In genomic region chr6:20403766-20404640, GRCh38 we compare ENCODE assay signal across 8 cellular contexts. TPM values are rescaled to one million over a fixed set of nuclear protein-coding genes. Genes with fewer than 3 reads are reported as not detected.
A peak's percentile ranks its signal among the peaks of the same experiment; 100 is the strongest.
DNase-seq lines count a peak whose midpoint lies in the region; ATAC-seq and TF ChIP-seq lines count a peak whose summit lies in the region.

No MANE protein-coding gene starts in this region.

- no peaks in the 10 kb centered on the region for H3K36me3 ChIP-seq in CD8-positive, alpha-beta T cell (ENCODE audit: insufficient read depth, low read length)

- no peaks in the 10 kb centered on the region for H3K27me3 Mint-ChIP-seq in CD8-positive, alpha-beta T cell (ENCODE audit: low read depth)
- no peaks in the 10 kb centered on the region for H3K27me3 Mint-ChIP-seq in chondrocyte (ENCODE audit: low read depth)

- TF ChIP-seq CTCF in CD8-positive, alpha-beta T cell (IDR thresholded peaks at IDR 0.05), result no peak
- TF ChIP-seq CTCF in chondrocyte (IDR thresholded peaks at IDR 0.05), result no peak

- CTCF ChIA-PET in CD8-positive, alpha-beta T cell (lab: Charles Lee), result interaction anchor here (0.8 to 5.2 kb wide), 50 partner anchors 10 to 312 kb away, joined by 3 to 64 read pairs (median 5); partner anchors contain the start of gene CDKAL1

- peak; percentile 16 to 74 (median 55) for DNase-seq in CD8-positive, alpha-beta T cell
- DNase-seq in HCEC 1CT, result peak; percentile 71
- DNase-seq in NCI-H1694 treated with DMSO at 0.1 percent for 48 hours (lab: John Stamatoyannopoulos, UW), result peak; percentile 55
- DNase-seq in activated CD4-positive, alpha-beta T cell treated with anti-CD3 and anti-CD28 coated beads for 1 hour, result peak; percentile 30
- no peak for DNase-seq in chondrocyte (ENCODE audit: low spot score)
- peak; percentile 86 to 92 for DNase-seq in lung microvascular endothelial cell (ENCODE audit: low read depth in 2 of 2)
- peak; percentile 46 for DNase-seq in stimulated activated CD8-positive, alpha-beta memory T cell treated with anti-CD3 and anti-CD28 coated beads, Interleukin-15, amount 100 ng/mL, for 24 hours (ENCODE audit: low read depth)

- intact Hi-C loops in CD8-positive, alpha-beta T cell (cut with DNase I, micrococcal nuclease), result loop anchor here (1.0 to 5.0 kb wide), 7 partner anchors 33 to 1188 kb away; partner anchors contain the start of genes CDKAL1 (in 1 of the 2) and SOX4 (in 1 of the 2)

- H3K27ac ChIP-seq in CD8-positive, alpha-beta T cell (ENCODE audit: low read depth, low read length), result peak overlapping the region; percentile 63

- H3K27me3 ChIP-seq in CD8-positive, alpha-beta T cell (ENCODE audit: insufficient read depth, low read length), result no peaks in the 10 kb centered on the region

- H3K4me3 Mint-ChIP-seq in CD8-positive, alpha-beta T cell, result peak overlapping the region; percentile 96
- peak overlapping the region; percentile 90 for H3K4me3 Mint-ChIP-seq in chondrocyte (ENCODE audit: unreplicated experiment)

- H3K9me3 Mint-ChIP-seq in CD8-positive, alpha-beta T cell, result no peaks in the 10 kb centered on the region
- H3K9me3 Mint-ChIP-seq in chondrocyte (ENCODE audit: low read depth), result no peaks in the 10 kb centered on the region

- peak overlapping the region; percentile 48 for H3K4me3 ChIP-seq in CD8-positive, alpha-beta T cell (ENCODE audit: low read depth, low read length)

- H3K27ac Mint-ChIP-seq in CD8-positive, alpha-beta T cell, result peak overlapping the region; percentile 97
- peak overlapping the region; percentile 91 for H3K27ac Mint-ChIP-seq in chondrocyte (ENCODE audit: unreplicated experiment)

- POLR2A ChIA-PET in CD8-positive, alpha-beta T cell (lab: Charles Lee), result interaction anchor here (0.6 to 3.8 kb wide), 17 partner anchors 10 to 191 kb away, joined by 3 to 106 read pairs (median 3); partner anchors contain the start of genes CDKAL1 and MBOAT1

- peak; percentile 14 for ATAC-seq in CD8-positive, alpha-beta T cell
- no peak for ATAC-seq in HG03565 (IDR thresholded peaks at IDR 0.05; ENCODE audit: unreplicated experiment)

- peaks cover 25% of the 10 kb centered on the region for H3K4me1 ChIP-seq in CD8-positive, alpha-beta T cell (ENCODE audit: insufficient read depth, low read length)

- peaks cover 60% of the 10 kb centered on the region for H3K4me1 Mint-ChIP-seq in CD8-positive, alpha-beta T cell (ENCODE audit: low read depth)
- peaks cover 29% of the 10 kb centered on the region for H3K4me1 Mint-ChIP-seq in chondrocyte (ENCODE audit: low read depth)

- peaks cover 17% of the 10 kb centered on the region for H3K36me3 Mint-ChIP-seq in CD8-positive, alpha-beta T cell
- peaks cover 2% of the 10 kb centered on the region for H3K36me3 Mint-ChIP-seq in chondrocyte (ENCODE audit: low read depth)

- no peaks in the 10 kb centered on the region for H3K9me3 ChIP-seq in CD8-positive, alpha-beta T cell (ENCODE audit: low read length)

RNA-seq across cellular contexts. Expression of gene E2F3, which starts 2.3 kb away (rescaled TPM):
- total RNA-seq in CD8-positive, alpha-beta T cell, result 1 to 10 TPM; 5.0 to 6.2 TPM
- 16.8 to 18.3 TPM (median 17.1 TPM) in 3 replicates for total RNA-seq in chondrocyte
- total RNA-seq in lung microvascular endothelial cell, result 3.5 and 4.0 TPM in 2 replicates
